In the genomic region with DNA sequence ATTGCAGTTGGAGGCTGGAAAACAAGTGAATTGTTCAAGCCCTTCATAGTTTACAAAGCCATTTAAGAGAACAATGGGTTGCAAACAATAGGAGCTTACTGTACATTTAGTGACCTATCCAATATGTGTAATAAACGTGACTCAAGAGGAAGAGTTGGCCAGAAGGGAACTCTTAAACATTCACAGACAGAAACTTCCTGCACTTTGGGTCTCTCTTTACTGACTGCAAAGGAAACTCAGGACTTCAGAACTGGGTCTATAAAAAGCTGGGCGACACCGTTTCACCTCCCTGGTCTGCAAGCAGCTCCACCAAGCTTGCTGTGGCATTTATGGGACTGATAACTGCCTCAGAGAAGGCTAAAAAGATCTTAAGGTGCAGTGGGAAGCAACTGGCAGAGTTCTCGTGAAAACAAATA, we compare ENCODE assay signal across 27 cellular contexts. TPM values are rescaled to one million over a fixed set of nuclear protein-coding genes. Genes with fewer than 3 reads are reported as not detected.
A peak's percentile ranks its signal among the peaks of the same experiment; 100 is the strongest.
DNase-seq lines count a peak whose midpoint lies in the region; ATAC-seq and TF ChIP-seq lines count a peak whose summit lies in the region.
"Had no signal": no experiment of that assay in that cellular context is flagged by ENCODE, and none has a peak within 500 bp of the region (broad histone marks: within the 10 kb centered on the region; RNA-seq: fewer than 3 reads in every experiment).

No MANE protein-coding gene starts in this region.

- peaks cover 5% of the 10 kb centered on the region for H3K9me3 Mint-ChIP-seq in activated naive CD8-positive, alpha-beta T cell treated with anti-CD3 and anti-CD28 coated beads, Interleukin-2, amount 50 U/mL, for 24 hours
- H3K9me3 Mint-ChIP-seq: natural killer cell had no signal

- WGBS in transverse colon (ENCODE audit: low coverage in 1 of 2), 2 donors = 6 to 12% methylated on average over 2 to 4 of the region's 4 CpGs
- WGBS in right cardiac atrium = 35% methylated on average over 4 of the region's 4 CpGs

- H3K27me3 Mint-ChIP-seq in activated naive CD8-positive, alpha-beta T cell treated with anti-CD3 and anti-CD28 coated beads, Interleukin-2, amount 50 U/mL, for 24 hours = no peaks in the 10 kb centered on the region

- H3K4me3 Mint-ChIP-seq in activated naive CD8-positive, alpha-beta T cell treated with anti-CD3 and anti-CD28 coated beads, Interleukin-2, amount 50 U/mL, for 24 hours = no peak overlapping the region
- H3K4me3 Mint-ChIP-seq: activated CD8-positive, alpha-beta T cell treated with anti-CD3 and anti-CD28 coated beads, Interleukin-2, amount 10 ng/mL, durations not matched to agents 7 days and 5 days; natural killer cell had no signal

- H3K4me3 ChIP-seq in colonic mucosa (no peak overlapping the region), transverse colon (no peak overlapping the region), right cardiac atrium (ENCODE audit: low read length) (no peak overlapping the region)
- H3K4me3 ChIP-seq: cardiac muscle cell, right lobe of liver had no signal

- H3K36me3 Mint-ChIP-seq in activated naive CD8-positive, alpha-beta T cell treated with anti-CD3 and anti-CD28 coated beads, Interleukin-2, amount 50 U/mL, for 24 hours (ENCODE audit: low read depth) = no peaks in the 10 kb centered on the region
- H3K36me3 Mint-ChIP-seq: natural killer cell had no signal

- peak overlapping the region in 1 of 2 donors; percentile 74 for H3K9ac ChIP-seq in colonic mucosa (ENCODE audit: low read depth in 2 of 2, low read length in 2 of 2)

- H3K9me3 ChIP-seq in colonic mucosa (no peaks in the 10 kb centered on the region), transverse colon (no peaks in the 10 kb centered on the region), right cardiac atrium (ENCODE audit: control insufficient read depth, low read length) (no peaks in the 10 kb centered on the region)
- H3K9me3 ChIP-seq: right lobe of liver had no signal

- DNase-seq in DMS53 (lab: John Stamatoyannopoulos, UW) = peak; percentile 11
- no peak for DNase-seq in DMS53 treated with DMSO at 0.1 percent for 48 hours (lab: John Stamatoyannopoulos, UW; ENCODE audit: unreplicated experiment)
- DNase-seq in colonic mucosa = peak; percentile 72
- peak; percentile 62 for DNase-seq in kidney tubule cell (ENCODE audit: low spot score)
- peak; percentile 65 for DNase-seq in transverse colon
- no peak for DNase-seq in NCI-H2171 treated with DMSO at 0.1 percent for 48 hours (lab: John Stamatoyannopoulos, UW)
- no peak for DNase-seq in activated naive CD8-positive, alpha-beta T cell treated with anti-CD3 and anti-CD28 coated beads, Interleukin-2, amount 50 U/mL, for 24 hours
- no peak for DNase-seq in right cardiac atrium
- DNase-seq: 8988T; activated CD8-positive, alpha-beta T cell treated with anti-CD3 and anti-CD28 coated beads, Interleukin-2, amount 10 ng/mL, durations not matched to agents 7 days and 5 days; activated naive CD4-positive, alpha-beta T cell treated with Interleukin-2 at 50 U/mL for 16 hours; AML-193; amniotic stem cell; DMS79 treated with DMSO at 0.1 percent for 48 hours; GOT3; kidney glomerular epithelial cell; natural killer cell; NCI-H526; right lobe of liver; RPMI8226; stimulated activated CD4-positive, alpha-beta T cell treated with anti-CD3 and anti-CD28 coated beads, Interleukin-15, amount 100 ng/mL, for 24 hours; trophoblast cell had no signal

- H3K4me1 Mint-ChIP-seq in activated naive CD8-positive, alpha-beta T cell treated with anti-CD3 and anti-CD28 coated beads, Interleukin-2, amount 50 U/mL, for 24 hours = no peaks in the 10 kb centered on the region
- H3K4me1 Mint-ChIP-seq: natural killer cell had no signal

- no peak for TF ChIP-seq EP300 in transverse colon (IDR thresholded peaks at IDR 0.05; ENCODE audit: low read depth)

- no peak for ATAC-seq in activated naive CD8-positive, alpha-beta T cell treated with anti-CD3 and anti-CD28 coated beads, Interleukin-2, amount 50 U/mL, for 24 hours
- no peak for ATAC-seq in right cardiac atrium
- ATAC-seq: activated CD8-positive, alpha-beta T cell treated with anti-CD3 and anti-CD28 coated beads, Interleukin-2, amount 10 ng/mL, durations not matched to agents 7 days and 5 days; natural killer cell; right lobe of liver had no signal

- peak overlapping the region; percentile 82 for H3K27ac ChIP-seq in colonic mucosa
- peak overlapping the region; percentile 57 to 77 (median 74) for H3K27ac ChIP-seq in transverse colon
- no peak overlapping the region for H3K27ac ChIP-seq in right cardiac atrium (ENCODE audit: low read length)
- H3K27ac ChIP-seq: cardiac muscle cell, right lobe of liver had no signal

- intact Hi-C loops in colonic mucosa (cut with DNase I) = no loop called here
- intact Hi-C loops in transverse colon (cut with DNase I; ENCODE audit: low total_unique reads) = no loop called here
- intact Hi-C loops in right cardiac atrium (cut with DNase I) = no loop called here

- TF ChIP-seq POLR2A in transverse colon (IDR thresholded peaks at IDR 0.05) = no peak

- no peak overlapping the region for H3K27ac Mint-ChIP-seq in activated naive CD8-positive, alpha-beta T cell treated with anti-CD3 and anti-CD28 coated beads, Interleukin-2, amount 50 U/mL, for 24 hours
- H3K27ac Mint-ChIP-seq: activated CD8-positive, alpha-beta T cell treated with anti-CD3 and anti-CD28 coated beads, Interleukin-2, amount 10 ng/mL, durations not matched to agents 7 days and 5 days; natural killer cell had no signal

- no peaks in the 10 kb centered on the region for H3K27me3 ChIP-seq in colonic mucosa
- no peaks in the 10 kb centered on the region for H3K27me3 ChIP-seq in transverse colon
- no peaks in the 10 kb centered on the region for H3K27me3 ChIP-seq in right cardiac atrium (ENCODE audit: control insufficient read depth, insufficient read depth)
- H3K27me3 ChIP-seq: right lobe of liver had no signal

- in situ Hi-C loops in transverse colon (cut with MboI; ENCODE audit: low pct_ligation_motif_present in 1 of 4, low pct_unique_long_range_greater_than_20kb in 1 of 4, low sequenced_read_pairs in 3 of 4) = no loop called here

- H3K4me1 ChIP-seq in colonic mucosa = peaks cover 4% of the 10 kb centered on the region
- H3K4me1 ChIP-seq in transverse colon = peaks cover 0 to 46% (median 20%) of the 10 kb centered on the region in 4 donors
- H3K4me1 ChIP-seq in right cardiac atrium (ENCODE audit: control insufficient read depth, insufficient read depth, low read length) = no peaks in the 10 kb centered on the region
- H3K4me1 ChIP-seq: right lobe of liver had no signal

- TF ChIP-seq CTCF in colonic mucosa (IDR thresholded peaks at IDR 0.05) (no peak), transverse colon (IDR thresholded peaks at IDR 0.05) (no peak)

- H3K36me3 ChIP-seq in colonic mucosa (no peaks in the 10 kb centered on the region), transverse colon (no peaks in the 10 kb centered on the region)
- H3K36me3 ChIP-seq: cardiac muscle cell, right lobe of liver had no signal

RNA-seq across cellular contexts. Expression of a gene that starts 48.7 kb away (rescaled TPM):
- total RNA-seq in colonic mucosa (not detected), transverse colon (not detected), right cardiac atrium (not detected)
- polyA plus RNA-seq in right cardiac atrium = not detected
- total RNA-seq: activated CD8-positive, alpha-beta T cell treated with anti-CD3 and anti-CD28 coated beads, Interleukin-2, amount 10 ng/mL, durations not matched to agents 7 days and 5 days; cardiac muscle cell; MCF 10A; mesenteric fat pad; natural killer cell; osteocyte; right lobe of liver had no signal
- polyA plus RNA-seq: cardiac muscle cell, esophagus had no signal

Comparison
In these comparisons a context has a peak if more than half of its experiments do, and no peak if none do; other contexts are left out.
1. DNase-seq: peak in DMS53 (single experiment), colonic mucosa (single experiment), kidney tubule cell (single experiment) and transverse colon (single experiment); none in DMS53 treated with DMSO at 0.1 percent for 48 hours (single experiment), NCI-H2171 treated with DMSO at 0.1 percent for 48 hours (single experiment), activated naive CD8-positive, alpha-beta T cell treated with anti-CD3 and anti-CD28 coated beads, Interleukin-2, amount 50 U/mL, for 24 hours (single experiment) and right cardiac atrium (0 of 3).